8 cellular contexts compared by ENCODE assay signal in genomic region chr6:123316733-123317323, GRCh38.
DNase-seq lines count a peak whose midpoint lies in the region; ATAC-seq, FAIRE-seq and TF ChIP-seq lines count a peak whose summit lies in the region.

No MANE protein-coding gene starts in this region.

- H3K27ac ChIP-seq in Panc1 (ENCODE audit: low read length), result no peak overlapping the region
- no peak overlapping the region for H3K27ac ChIP-seq in testis

- H3K4me1 ChIP-seq in Panc1 (ENCODE audit: control insufficient read depth, insufficient read depth, low read length) (no peaks in the 10 kb centered on the region; the same call in 1 of the 2 replicates), testis (no peaks in the 10 kb centered on the region)

- no peaks in the 10 kb centered on the region for H3K36me3 ChIP-seq in Panc1 (ENCODE audit: control insufficient read depth, insufficient read depth, low read length)
- no peaks in the 10 kb centered on the region for H3K36me3 ChIP-seq in testis (ENCODE audit: low read depth, missing control alignments)

- TF ChIP-seq POLR2A in testis (IDR thresholded peaks at IDR 0.05), result no peak

- POLR2A ChIA-PET in Panc1 (lab: Charles Lee), result no interaction called here

- intact Hi-C loops in Panc1 (cut with micrococcal nuclease; ENCODE audit: unreplicated experiment), result loop anchor here (1.0 to 5.0 kb wide), 2 partner anchors 370 to 448 kb away; no protein-coding TSS in a partner anchor
- intact Hi-C loops in testis (cut with DNase I; ENCODE audit: low total_unique reads), result no loop called here

- in situ Hi-C loops in Panc1 (cut with HindIII; ENCODE audit: low pct_unique_long_range_greater_than_20kb, low sequenced_read_pairs), result no loop called here

- FAIRE-seq in A204.1 (lab: Jason Lieb, UNC), result peak; percentile 97

- no peak overlapping the region for H3K4me3 ChIP-seq in Panc1 (ENCODE audit: low read depth in 2 of 2, low read length in 2 of 2)
- no peak overlapping the region for H3K4me3 ChIP-seq in foreskin fibroblast (ENCODE audit: low read depth in 1 of 2, low read length in 2 of 2)
- no peak overlapping the region for H3K4me3 ChIP-seq in testis

- ATAC-seq in GM19395 (IDR thresholded peaks at IDR 0.05; ENCODE audit: unreplicated experiment) (peak; percentile 55), Panc1 (no peak), GM21381 (IDR thresholded peaks at IDR 0.05; ENCODE audit: unreplicated experiment) (no peak), HG02588 (IDR thresholded peaks at IDR 0.05; ENCODE audit: unreplicated experiment) (no peak)

- no peak; the same call in 1 of the 2 replicates for TF ChIP-seq CTCF in Panc1 (IDR thresholded peaks at IDR 0.05)
- peak; percentile 12 for TF ChIP-seq CTCF in foreskin fibroblast (IDR thresholded peaks at IDR 0.05; ENCODE audit: low read depth, low read length)
- peak in 1 of 3 experiments; percentile 85 for TF ChIP-seq CTCF in testis (IDR thresholded peaks at IDR 0.05)

- 9 to 22% methylated on average over 2 of the region's 2 CpGs for WGBS in testis, 2 donors

- CTCF ChIA-PET in Panc1 (lab: Charles Lee), result no interaction called here

- no peaks in the 10 kb centered on the region for H3K27me3 ChIP-seq in Panc1 (ENCODE audit: control insufficient read depth, insufficient read depth, low read length)
- H3K27me3 ChIP-seq in testis, result no peaks in the 10 kb centered on the region

- H3K9me3 ChIP-seq in Panc1 (ENCODE audit: control insufficient read depth, insufficient read depth, low read depth, low read length) (no peaks in the 10 kb centered on the region), testis (no peaks in the 10 kb centered on the region)

- peak; percentile 20 for DNase-seq in Panc1 (ENCODE audit: low read depth, low spot score)
- peak in 1 of 2 donors; percentile 15 for DNase-seq in foreskin fibroblast
- no peak for DNase-seq in testis
- no peak for DNase-seq in hepatic stellate cell (ENCODE audit: low spot score)

- no TSS peak for BruUV-seq in Panc1 (replicated peaks; lab: Mats Ljungman, UMichigan)
